32 cellular contexts compared by ENCODE assay signal in genomic region chr1:13548281-13548680, GRCh38. TPM values are rescaled to one million over a fixed set of nuclear protein-coding genes. Genes with fewer than 3 reads are reported as not detected.
"Had no signal": no experiment of that assay in that cellular context is flagged by ENCODE, and none has a peak within 500 bp of the region (broad histone marks: within the 10 kb centered on the region; RNA-seq: fewer than 3 reads in every experiment).

No MANE protein-coding gene starts in this region.

- H3K27me3 ChIP-seq: adrenal gland, cardiac muscle cell had no signal

- H3K9me3 ChIP-seq: adrenal gland had no signal

- H3K36me3 ChIP-seq: adrenal gland, cardiac muscle cell had no signal

- DNase-seq: activated B cell treated with CpG ODN at 0.5 μM for 24 hours; activated CD4-positive, alpha-beta memory T cell treated with anti-CD3 and anti-CD28 coated beads for 36 hours; activated CD4-positive, alpha-beta T cell treated with anti-CD3 and anti-CD28 coated beads for 4 hours; activated CD4-positive, alpha-beta T cell treated with anti-CD3 and anti-CD28 coated beads, Interleukin-2, amount 10 ng/mL, durations not matched to agents 24 days and 14 days; activated CD4-positive, alpha-beta T cell treated with anti-CD3 and anti-CD28 coated beads, Interleukin-2, amount 50 U/mL, for 1 hour; activated CD4-positive, alpha-beta T cell treated with anti-CD3 and anti-CD28 coated beads, Interleukin-2, amount 50 U/mL, for 4 hours; activated CD4-positive, CD25-positive, alpha-beta regulatory T cell treated with anti-CD3 and anti-CD28 coated beads, Interleukin-2, amount 50 U/mL, for 72 hours; activated CD8-positive, alpha-beta memory T cell treated with anti-CD3 and anti-CD28 coated beads, Interleukin-2, amount 50 U/mL, for 4 hours; activated CD8-positive, alpha-beta T cell treated with anti-CD3 and anti-CD28 coated beads for 36 hours; activated effector memory CD4-positive, alpha-beta T cell treated with anti-CD3 and anti-CD28 coated beads, Interleukin-2, amount 50 U/mL, for 16 hours; activated gamma-delta T cell treated with Interleukin-2 at 50 U/mL for 16 hours; activated naive CD4-positive, alpha-beta T cell; activated naive CD4-positive, alpha-beta T cell treated with anti-CD3 and anti-CD28 coated beads for 36 hours; activated naive CD4-positive, alpha-beta T cell treated with anti-CD3 and anti-CD28 coated beads, Interleukin-2, amount 50 U/mL, for 16 hours; activated naive CD8-positive, alpha-beta T cell treated with anti-CD3 and anti-CD28 coated beads for 36 hours; activated T-cell treated with anti-CD3 and anti-CD28 coated beads for 4 hours; activated T-cell treated with anti-CD3 and anti-CD28 coated beads, Interleukin-2, amount 50 U/mL, for 1 hour; activated T-cell treated with anti-CD3 and anti-CD28 coated beads, Interleukin-2, amount 50 U/mL, for 4 hours; activated T-cell treated with anti-CD3 and anti-CD28 coated beads, Interleukin-2, amount 50 U/mL, for 72 hours; adrenal gland; amniotic stem cell; aorta; T-helper 1 cell; T-helper 2 cell; T-helper 9 cell had no signal

- ATAC-seq: activated CD8-positive, alpha-beta T cell treated with anti-CD3 and anti-CD28 coated beads for 36 hours; activated naive CD4-positive, alpha-beta T cell treated with anti-CD3 and anti-CD28 coated beads, Interleukin-2, amount 50 U/mL, for 72 hours; activated T-cell treated with anti-CD3 and anti-CD28 coated beads, Interleukin-2, amount 50 U/mL, for 4 hours; activated T-cell treated with anti-CD3 and anti-CD28 coated beads, Interleukin-2, amount 50 U/mL, for 72 hours; activated T-helper 17 cell treated with anti-CD3 and anti-CD28 coated beads, Interleukin-2, amount 50 U/mL, for 72 hours had no signal

- H3K27ac ChIP-seq: adrenal gland, cardiac muscle cell, VCaP had no signal

- H3K4me3 ChIP-seq: adrenal gland, cardiac muscle cell had no signal

RNA-seq across cellular contexts. Expression of gene LRRC38, which starts 34.5 kb away (rescaled TPM):
- total RNA-seq: activated B cell treated with CpG ODN at 0.5 μM for 24 hours; activated CD4-positive, alpha-beta memory T cell treated with anti-CD3 and anti-CD28 coated beads for 36 hours; activated CD4-positive, alpha-beta T cell treated with anti-CD3 and anti-CD28 coated beads, Interleukin-2, amount 10 ng/mL, durations not matched to agents 24 days and 14 days; activated CD8-positive, alpha-beta memory T cell treated with anti-CD3 and anti-CD28 coated beads for 36 hours; activated CD8-positive, alpha-beta T cell treated with anti-CD3 and anti-CD28 coated beads for 36 hours; activated naive CD4-positive, alpha-beta T cell treated with anti-CD3 and anti-CD28 coated beads for 36 hours; activated naive CD4-positive, alpha-beta T cell treated with anti-CD3 and anti-CD28 coated beads, Interleukin-2, amount 50 U/mL, for 72 hours; activated naive CD8-positive, alpha-beta T cell treated with anti-CD3 and anti-CD28 coated beads for 36 hours; activated T-cell treated with anti-CD3 and anti-CD28 coated beads, Interleukin-2, amount 50 U/mL, for 4 hours; activated T-cell treated with anti-CD3 and anti-CD28 coated beads, Interleukin-2, amount 50 U/mL, for 72 hours; activated T-helper 1 cell treated with anti-CD3 and anti-CD28 coated beads, Interleukin-12 subunit alpha, Interleukin-12 subunit beta, Interleukin-2, Interleukin-4 antibody, amounts not matched to agents 30 ng/mL and 10 ng/mL and 1 ng/mL, durations not matched to agents 14 hours and 24 hours and 36 hours; activated T-helper 17 cell treated with anti-CD3 and anti-CD28 coated beads, Interleukin-2, amount 50 U/mL, for 72 hours; aorta; bronchial epithelial cell; cardiac muscle cell had no signal
- polyA plus RNA-seq: aorta, cardiac muscle cell had no signal

RNA-seq across cellular contexts. Expression of gene PDPN, which starts 35.4 kb away (rescaled TPM):
- total RNA-seq: activated B cell treated with CpG ODN at 0.5 μM for 24 hours; activated CD4-positive, alpha-beta memory T cell treated with anti-CD3 and anti-CD28 coated beads for 36 hours; activated CD4-positive, alpha-beta T cell treated with anti-CD3 and anti-CD28 coated beads, Interleukin-2, amount 10 ng/mL, durations not matched to agents 24 days and 14 days; activated CD8-positive, alpha-beta memory T cell treated with anti-CD3 and anti-CD28 coated beads for 36 hours; activated CD8-positive, alpha-beta T cell treated with anti-CD3 and anti-CD28 coated beads for 36 hours; activated naive CD4-positive, alpha-beta T cell treated with anti-CD3 and anti-CD28 coated beads for 36 hours; activated naive CD4-positive, alpha-beta T cell treated with anti-CD3 and anti-CD28 coated beads, Interleukin-2, amount 50 U/mL, for 72 hours; activated naive CD8-positive, alpha-beta T cell treated with anti-CD3 and anti-CD28 coated beads for 36 hours; activated T-cell treated with anti-CD3 and anti-CD28 coated beads, Interleukin-2, amount 50 U/mL, for 72 hours; activated T-helper 1 cell treated with anti-CD3 and anti-CD28 coated beads, Interleukin-12 subunit alpha, Interleukin-12 subunit beta, Interleukin-2, Interleukin-4 antibody, amounts not matched to agents 30 ng/mL and 10 ng/mL and 1 ng/mL, durations not matched to agents 14 hours and 24 hours and 36 hours; activated T-helper 17 cell treated with anti-CD3 and anti-CD28 coated beads, Interleukin-2, amount 50 U/mL, for 72 hours had no signal
